ENCODE assay signal across 20 cellular contexts in genomic region chr2:168992591-168993349, GRCh38. TPM values are rescaled to one million over a fixed set of nuclear protein-coding genes. Genes with fewer than 3 reads are reported as not detected.
DNase-seq lines count a peak whose midpoint lies in the region; ATAC-seq and TF ChIP-seq lines count a peak whose summit lies in the region.
"Had no signal": no experiment of that assay in that cellular context is flagged by ENCODE, and none has a peak within 500 bp of the region (broad histone marks: within the 10 kb centered on the region; RNA-seq: fewer than 3 reads in every experiment).

No MANE protein-coding gene starts in this region.

- no peak overlapping the region for H3K4me3 ChIP-seq in epithelial cell of esophagus (ENCODE audit: low read length)
- H3K4me3 ChIP-seq: Peyer's patch, uterus had no signal

- TF ChIP-seq CTCF in epithelial cell of esophagus (IDR thresholded peaks at IDR 0.05; ENCODE audit: insufficient read depth, low read depth, low read length, missing control alignments) (no peak), omental fat pad (IDR thresholded peaks at IDR 0.05) (no peak)

- ATAC-seq in omental fat pad (ENCODE audit: low FRiP score) (peak; percentile 73), HG02981 (IDR thresholded peaks at IDR 0.05; ENCODE audit: unreplicated experiment) (no peak), HG02798 (IDR thresholded peaks at IDR 0.05; ENCODE audit: poor library complexity, unreplicated experiment) (no peak)
- ATAC-seq: naive thymus-derived CD4-positive, alpha-beta T cell had no signal

- DNase-seq in GM03348 (ENCODE audit: low spot score) (peak; percentile 7), NCI-H460 (ENCODE audit: extremely low read depth, low read depth) (peak; percentile 5), epithelial cell of esophagus (ENCODE audit: low read depth) (peak; percentile 69), omental fat pad (ENCODE audit: low spot score) (no peak), cerebellum (ENCODE audit: low spot score) (no peak), NCI-H446 (lab: John Stamatoyannopoulos, UW) (no peak)
- DNase-seq: activated CD4-positive, alpha-beta T cell treated with anti-CD3 and anti-CD28 coated beads for 48 hours; activated T-cell treated with anti-CD3 and anti-CD28 coated beads, Interleukin-2, amount 50 U/mL, for 24 hours; anterior cingulate cortex; GDM1; glutamatergic neuron; GOT3; naive thymus-derived CD4-positive, alpha-beta T cell; Peyer's patch; retina; stimulated activated naive CD4-positive, alpha-beta T cell; uterus had no signal

RNA-seq across cellular contexts. Expression of gene ABCB11, which starts 38.4 kb away (rescaled TPM):
- total RNA-seq in NCI-H460 (2014; rRNA removed; shearing (Covaris generic)): not detected in 2 replicates
- not detected in 2 replicates for polyA plus RNA-seq in NCI-H460 (2014; cell fraction: nucleus; rRNA removed)
- total RNA-seq in omental fat pad (1 to 10 TPM in 1 of 4 donors, under 1 TPM in 3; 0.24 to 1.2 (median 0.66) TPM), cerebellum (2.6 TPM)
- total RNA-seq: kidney epithelial cell; naive thymus-derived CD4-positive, alpha-beta T cell had no signal
- polyA plus RNA-seq: naive thymus-derived CD4-positive, alpha-beta T cell had no signal

Comparison
In these comparisons a context has a peak if more than half of its experiments do, and no peak if none do; other contexts are left out.
1. DNase-seq: peak in GM03348 (single experiment), NCI-H460 (single experiment) and epithelial cell of esophagus (single experiment); none in omental fat pad (single experiment), cerebellum (single experiment) and NCI-H446 (0 of 2).